Comparison of ENCODE assay signal across 9 cellular contexts in the genomic region with DNA sequence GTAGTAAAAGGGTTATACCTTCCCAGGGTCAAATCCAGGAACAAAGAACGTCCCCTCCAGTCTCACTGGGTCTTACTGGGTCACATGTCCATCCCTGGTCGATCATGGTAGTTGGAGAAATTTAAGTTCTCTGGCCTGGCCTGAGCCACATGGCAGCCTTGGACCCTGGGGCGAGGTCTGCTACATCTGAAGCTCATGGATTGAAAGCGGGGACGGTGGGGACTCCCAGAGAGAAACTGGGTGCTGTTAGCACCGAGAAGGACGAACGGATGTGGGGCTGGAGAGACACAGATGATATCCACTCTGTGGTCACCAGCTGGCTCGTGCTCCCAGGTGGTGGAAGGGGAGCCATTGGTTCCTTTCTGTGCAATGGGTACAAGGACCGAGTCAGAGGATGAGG.
"Had no signal": no experiment of that assay in that cellular context is flagged by ENCODE, and none has a peak within 500 bp of the region (broad histone marks: within the 10 kb centered on the region; RNA-seq: fewer than 3 reads in every experiment).

No MANE protein-coding gene starts in this region.

- H3K4me3 ChIP-seq: GM23338, HAP-1 had no signal

- H3K27ac Mint-ChIP-seq: GM23338, HFFc6, IgD-negative memory B cell had no signal

- H3K36me3 ChIP-seq: HAP-1 had no signal

- H3K9me3 Mint-ChIP-seq: HFFc6, IgD-negative memory B cell had no signal

- H3K4me1 ChIP-seq: HAP-1 had no signal

- H3K4me3 Mint-ChIP-seq: GM23338, HFFc6 had no signal

- H3K9me3 ChIP-seq: HAP-1 had no signal

- H3K27ac ChIP-seq: HL-60 had no signal

- H3K4me1 Mint-ChIP-seq: IgD-negative memory B cell had no signal

- H3K36me3 Mint-ChIP-seq: IgD-negative memory B cell had no signal

- FAIRE-seq: HepG2 had no signal

- DNase-seq: H7, HFFc6, KG1 had no signal

- ATAC-seq: GM23338, HCT116, HepG2 had no signal
